20 cellular contexts compared by ENCODE assay signal in genomic region chr13:98358933-98359332, GRCh38.
A peak's percentile ranks its signal among the peaks of the same experiment; 100 is the strongest.
DNase-seq lines count a peak whose midpoint lies in the region; ATAC-seq and TF ChIP-seq lines count a peak whose summit lies in the region.
"Had no signal": no experiment of that assay in that cellular context is flagged by ENCODE, and none has a peak within 500 bp of the region (broad histone marks: within the 10 kb centered on the region; RNA-seq: fewer than 3 reads in every experiment).

No MANE protein-coding gene starts in this region.

- intact Hi-C loops in Right ventricle myocardium inferior (cut with DNase I) (no loop called here), cardiac septum (cut with DNase I) (no loop called here), heart right ventricle (cut with DNase I) (loop anchor here in 1 of 10 donors (10.0 kb wide), 1 partner anchor 1036 kb away; no protein-coding TSS in a partner anchor), posterior vena cava (cut with DNase I) (no loop called here)

- DNase-seq in Right ventricle myocardium inferior (ENCODE audit: missing footprints) (no peak), cardiac septum (ENCODE audit: low spot score) (no peak), heart right ventricle (no peak), kidney tubule cell (ENCODE audit: low spot score) (peak; percentile 40), neural crest cell (ENCODE audit: low read depth, low spot score) (no peak), posterior vena cava (ENCODE audit: low spot score) (no peak), NCI-H1436 treated with DMSO at 0.1 percent for 48 hours (lab: John Stamatoyannopoulos, UW) (no peak), HT-29 (ENCODE audit: low spot score) (no peak)
- DNase-seq: Caco-2; CD4-positive, CD25-positive, alpha-beta regulatory T cell; CD8-positive, alpha-beta T cell; DMS153; DND-41; GM23248; H7; HCEC 1CT had no signal

- H3K36me3 ChIP-seq in heart right ventricle, result no peaks in the 10 kb centered on the region

- no peak overlapping the region for H3K4me3 Mint-ChIP-seq in neural crest cell
- H3K4me3 Mint-ChIP-seq: B cell; CD4-positive, CD25-positive, alpha-beta regulatory T cell; CD8-positive, alpha-beta T cell had no signal

- peaks cover 7% of the 10 kb centered on the region for H3K36me3 Mint-ChIP-seq in neural crest cell (ENCODE audit: low read depth)
- H3K36me3 Mint-ChIP-seq: CD4-positive, CD25-positive, alpha-beta regulatory T cell; CD8-positive, alpha-beta T cell had no signal

- 81 to 86% methylated on average over 1 of the region's 1 CpG for WGBS in heart right ventricle, 2 donors

- H3K27me3 ChIP-seq in heart right ventricle, result no peaks in the 10 kb centered on the region
- H3K27me3 ChIP-seq: BLaER1 had no signal

- H3K27ac ChIP-seq in heart right ventricle, result no peak overlapping the region
- H3K27ac ChIP-seq: 22Rv1, BLaER1, C4-2B, GM23248 had no signal

- peaks cover 16% of the 10 kb centered on the region for H3K4me1 Mint-ChIP-seq in neural crest cell
- H3K4me1 Mint-ChIP-seq: B cell; CD4-positive, CD25-positive, alpha-beta regulatory T cell had no signal

- TF ChIP-seq CTCF in heart right ventricle (IDR thresholded peaks at IDR 0.05), result no peak
- TF ChIP-seq CTCF in neural crest cell (conservative IDR thresholded peaks at IDR 0.05), result no peak

- peaks cover 0 to 6% (median 0%) of the 10 kb centered on the region in 11 donors for H3K9me3 ChIP-seq in heart right ventricle
- H3K9me3 ChIP-seq: Caco-2 had no signal

- H3K9me3 Mint-ChIP-seq in neural crest cell, result peaks cover 3% of the 10 kb centered on the region
- H3K9me3 Mint-ChIP-seq: CD8-positive, alpha-beta T cell had no signal

- H3K27me3 Mint-ChIP-seq in neural crest cell (ENCODE audit: low read depth), result no peaks in the 10 kb centered on the region

- H3K4me1 ChIP-seq in heart right ventricle, result no peaks in the 10 kb centered on the region
- H3K4me1 ChIP-seq: BLaER1, Caco-2 had no signal

- no peak overlapping the region for H3K4me3 ChIP-seq in heart right ventricle
- H3K4me3 ChIP-seq: BLaER1, GM23248 had no signal

- ATAC-seq in Right ventricle myocardium inferior (peak; percentile 52), heart right ventricle (peak in 6 of 8 donors; percentile 41 to 69 (median 66))
- ATAC-seq: CD8-positive, alpha-beta T cell had no signal

- peak overlapping the region; percentile 63 for H3K27ac Mint-ChIP-seq in neural crest cell (ENCODE audit: unreplicated experiment)
- H3K27ac Mint-ChIP-seq: B cell; CD4-positive, CD25-positive, alpha-beta regulatory T cell; CD8-positive, alpha-beta T cell had no signal
